Comparison of ENCODE assay signal across 8 cellular contexts in the genomic region with DNA sequence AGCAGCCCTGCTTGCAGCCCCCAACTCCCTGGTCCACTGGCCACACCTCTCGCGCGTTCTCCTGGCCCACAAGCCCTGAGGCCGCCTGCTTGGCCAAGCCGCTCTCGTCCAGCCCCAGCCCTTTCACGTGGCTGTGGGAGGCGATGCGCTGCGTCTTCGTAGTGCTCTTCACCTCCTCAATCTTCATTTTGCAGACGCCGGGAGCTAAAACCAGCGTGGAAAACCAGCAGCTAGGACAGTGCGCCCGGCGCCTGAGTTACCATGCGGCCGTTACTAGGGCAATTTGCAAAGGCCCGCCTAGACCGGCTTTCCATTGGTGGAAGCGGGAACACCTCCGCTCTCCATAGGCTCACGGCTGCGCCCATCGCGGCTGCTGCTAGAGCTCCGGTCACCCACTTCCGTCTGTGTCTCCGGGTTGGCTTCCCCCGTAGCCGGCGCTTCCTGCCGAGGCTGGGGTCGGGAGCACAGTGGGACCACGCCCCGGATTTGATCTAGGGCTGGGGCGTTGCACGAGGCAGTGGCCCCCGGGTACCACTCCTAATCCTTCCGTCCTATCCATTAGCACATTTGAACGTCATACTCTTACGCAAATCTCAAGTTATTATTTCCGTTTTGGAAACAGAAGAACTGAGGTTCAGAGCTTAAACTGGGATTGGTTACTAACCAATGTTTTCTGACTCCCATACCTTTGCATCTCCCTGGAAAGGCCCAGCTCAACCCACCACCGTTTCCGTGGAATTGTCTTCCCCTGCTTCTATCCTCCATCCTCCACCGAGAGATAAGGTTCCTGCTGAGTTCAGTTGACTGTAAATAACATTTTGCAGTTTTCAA. TPM values are rescaled to one million over a fixed set of nuclear protein-coding genes. Genes with fewer than 3 reads are reported as not detected.
A peak's percentile ranks its signal among the peaks of the same experiment; 100 is the strongest.
DNase-seq lines count a peak whose midpoint lies in the region; ATAC-seq lines count a peak whose summit lies in the region.

A gene (minus strand): TSS at position 275 of the 831 bp plus-strand sequence. CDS start 88 bp downstream, at position 187.

- peaks cover 0 to 2% (median 0%) of the 10 kb centered on the region in 5 donors for H3K9me3 Mint-ChIP-seq in CD8-positive, alpha-beta memory T cell

- H3K27ac Mint-ChIP-seq in CD8-positive, alpha-beta memory T cell: peak within 1 kb of the TSS; percentile 83 to 99 (median 96)

- H3K9me3 ChIP-seq in CD8-positive, alpha-beta memory T cell (ENCODE audit: low read length): no peaks in the 10 kb centered on the region

- H3K36me3 Mint-ChIP-seq in CD8-positive, alpha-beta memory T cell: peaks cover 2 to 17% (median 6%) of the 10 kb centered on the region in 3 donors

- H3K4me3 Mint-ChIP-seq in CD8-positive, alpha-beta memory T cell: peak within 1 kb of the TSS; percentile 94 to 99 (median 97)

- peaks cover 3% of the 10 kb centered on the region for H3K36me3 ChIP-seq in CD8-positive, alpha-beta memory T cell (ENCODE audit: insufficient read depth, low read length)

- H3K4me1 ChIP-seq in CD8-positive, alpha-beta memory T cell (ENCODE audit: insufficient read depth, low read length): peaks cover 19% of the 10 kb centered on the region

- peak; percentile 95 to 98 (median 97) for DNase-seq in CD8-positive, alpha-beta memory T cell
- DNase-seq in HS-5 (ENCODE audit: low read depth): peak; percentile 91
- DNase-seq in NK-92 treated with Interleukin-12 subunit alpha and Interleukin-12 subunit beta, amount 100 ng/mL, for 24 hours (lab: John Stamatoyannopoulos, UW): peak; percentile 98
- DNase-seq in activated CD8-positive, alpha-beta memory T cell treated with anti-CD3 and anti-CD28 coated beads for 24 hours: peak; percentile 96
- DNase-seq in effector CD8-positive, alpha-beta T cell (lab: John Stamatoyannopoulos, UW): peak; percentile 91
- peak; percentile 97 for DNase-seq in lung microvascular endothelial cell (ENCODE audit: low read depth in 2 of 2)
- DNase-seq in stimulated activated CD4-positive, alpha-beta T cell treated with anti-CD3 and anti-CD28 coated beads, TNF-alpha, amount 100 ng/mL, for 48 hours (ENCODE audit: low read depth in 3 of 3): peak; percentile 91 to 98 (median 94)

- CTCF ChIA-PET in CD8-positive, alpha-beta memory T cell (lab: Charles Lee): interaction anchor here (1.0 to 2.4 kb wide), 11 partner anchors 10 to 198 kb away, joined by 3 to 15 read pairs (median 4); a partner anchor contains a TSS

- H3K4me1 Mint-ChIP-seq in CD8-positive, alpha-beta memory T cell: peaks cover 23 to 41% (median 36%) of the 10 kb centered on the region in 3 donors

- peak within 1 kb of the TSS; percentile 86 for H3K4me3 ChIP-seq in CD8-positive, alpha-beta memory T cell (ENCODE audit: low read length)

- no peaks in the 10 kb centered on the region for H3K27me3 ChIP-seq in CD8-positive, alpha-beta memory T cell (ENCODE audit: insufficient read depth, low read length, poor library complexity, severe bottlenecking)

- ATAC-seq in GM19468 (IDR thresholded peaks at IDR 0.05; ENCODE audit: extremely low read depth, unreplicated experiment): peak; percentile 93

- H3K27ac ChIP-seq in CD8-positive, alpha-beta memory T cell (ENCODE audit: low read depth, low read length): peak within 1 kb of the TSS; percentile 75

- no peaks in the 10 kb centered on the region for H3K27me3 Mint-ChIP-seq in CD8-positive, alpha-beta memory T cell

- POLR2A ChIA-PET in CD8-positive, alpha-beta memory T cell (lab: Charles Lee): interaction anchor here (0.6 to 2.2 kb wide), 5 partner anchors 10 to 29 kb away, joined by 3 to 15 read pairs (median 7); a partner anchor contains a TSS

RNA-seq across cellular contexts. Expression of the gene that starts here (rescaled TPM):
- 100 to 1,000 TPM; 114 to 116 TPM for total RNA-seq in CD8-positive, alpha-beta memory T cell
- 69.2 TPM for polyA plus RNA-seq in CD8-positive, alpha-beta memory T cell
- 47.7 and 53.8 TPM in 2 replicates for total RNA-seq in lung microvascular endothelial cell

Comparison
In these comparisons a context has a peak if more than half of its experiments do, and no peak if none do; other contexts are left out.
1. Peak in every context shown above with its lines: DNase-seq, ATAC-seq, H3K4me3 ChIP-seq and H3K27ac ChIP-seq.